In the genomic region with DNA sequence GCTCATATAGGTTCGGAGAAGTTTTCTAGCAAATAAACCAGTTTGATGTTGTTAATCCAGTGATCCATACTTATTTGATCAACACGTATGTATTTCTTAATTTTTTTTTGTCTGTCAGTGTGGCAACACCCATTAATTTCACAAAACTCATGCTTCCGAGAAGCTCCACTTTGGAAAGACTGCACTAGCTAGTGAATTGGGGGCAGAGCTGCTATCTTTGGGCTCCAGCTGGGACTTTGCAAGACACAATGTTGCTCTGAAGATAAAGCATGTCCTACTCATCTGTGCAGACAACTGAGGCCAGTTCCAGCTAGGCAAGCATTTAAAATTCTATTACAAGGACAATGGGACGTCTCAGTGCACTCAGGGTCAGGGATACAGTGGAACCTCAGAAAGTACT, we compare ENCODE assay signal across 22 cellular contexts.
"Had no signal": no experiment of that assay in that cellular context is flagged by ENCODE, and none has a peak within 500 bp of the region (broad histone marks: within the 10 kb centered on the region; RNA-seq: fewer than 3 reads in every experiment).

No MANE protein-coding gene starts in this region.

- FAIRE-seq: endometrium, islet of Langerhans, keratinocyte had no signal

- DNase-seq: colonic mucosa; cortex of kidney; effector CD8-positive, alpha-beta T cell; effector memory CD8-positive, alpha-beta T cell; endodermal cell; foreskin keratinocyte; gastrocnemius medialis; glutamatergic neuron; head of caudate nucleus; heart right ventricle; hippocampal formation; left cardiac atrium; left lung; left ventricle myocardium superior; lower lobe of right lung; mucosa of descending colon; naive B cell had no signal

- H3K36me3 ChIP-seq: colonic mucosa, esophagus muscularis mucosa, gastrocnemius medialis, heart right ventricle, left lung, lower lobe of right lung had no signal

- H3K9me3 ChIP-seq: colonic mucosa, esophagus muscularis mucosa, gastrocnemius medialis, heart right ventricle, left lung, lower lobe of right lung, mucosa of descending colon had no signal

- H3K4me1 ChIP-seq: colonic mucosa, foreskin keratinocyte, left lung had no signal

- H3K27ac ChIP-seq: colonic mucosa, epithelial cell of prostate, esophagus muscularis mucosa, foreskin keratinocyte, gastrocnemius medialis, heart right ventricle, left lung, lower lobe of right lung had no signal

- H3K27me3 ChIP-seq: colonic mucosa, esophagus muscularis mucosa, foreskin keratinocyte, gastrocnemius medialis, heart right ventricle, left lung had no signal

- H3K4me3 ChIP-seq: colonic mucosa, esophagus muscularis mucosa, gastrocnemius medialis, heart right ventricle, left lung, lower lobe of right lung, mucosa of descending colon had no signal

- ATAC-seq: effector memory CD8-positive, alpha-beta T cell; foreskin keratinocyte; gastrocnemius medialis; heart right ventricle; left cardiac atrium; left lung; left ventricle myocardium superior; lower lobe of right lung; mucosa of descending colon had no signal
